ENCODE assay signal across 1 cellular context in genomic region chr11:16818284-16818683, GRCh38.
TF ChIP-seq lines count a peak whose summit lies in the region.

No MANE protein-coding gene starts in this region.

TF ChIP-seq in WTC11, 78 proteins besides CTCF, POLR2A, EP300 and RAD21 (continued from another document):
- TF ChIP-seq EMX1 (CRISPR knock-in tag; IDR thresholded peaks at IDR 0.05): no peak
- TF ChIP-seq JUN (CRISPR knock-in tag; IDR thresholded peaks at IDR 0.05): no peak
- no peak for TF ChIP-seq NFE2L1 (CRISPR knock-in tag; IDR thresholded peaks at IDR 0.05)
- TF ChIP-seq, protein P1, sequence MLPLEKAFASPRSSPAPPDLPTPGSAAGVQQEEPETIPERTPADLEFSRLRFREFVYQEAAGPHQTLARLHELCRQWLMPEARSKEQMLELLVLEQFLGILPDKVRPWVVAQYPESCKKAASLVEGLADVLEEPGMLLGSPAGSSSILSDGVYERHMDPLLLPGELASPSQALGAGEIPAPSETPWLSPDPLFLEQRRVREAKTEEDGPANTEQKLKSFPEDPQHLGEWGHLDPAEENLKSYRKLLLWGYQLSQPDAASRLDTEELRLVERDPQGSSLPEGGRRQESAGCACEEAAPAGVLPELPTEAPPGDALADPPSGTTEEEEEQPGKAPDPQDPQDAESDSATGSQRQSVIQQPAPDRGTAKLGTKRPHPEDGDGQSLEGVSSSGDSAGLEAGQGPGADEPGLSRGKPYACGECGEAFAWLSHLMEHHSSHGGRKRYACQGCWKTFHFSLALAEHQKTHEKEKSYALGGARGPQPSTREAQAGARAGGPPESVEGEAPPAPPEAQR (CRISPR knock-in tag; IDR thresholded peaks at IDR 0.05): no peak
TF ChIP-seq in WTC11: peak in this region for 0.
